24 cellular contexts compared by ENCODE assay signal in the genomic region with DNA sequence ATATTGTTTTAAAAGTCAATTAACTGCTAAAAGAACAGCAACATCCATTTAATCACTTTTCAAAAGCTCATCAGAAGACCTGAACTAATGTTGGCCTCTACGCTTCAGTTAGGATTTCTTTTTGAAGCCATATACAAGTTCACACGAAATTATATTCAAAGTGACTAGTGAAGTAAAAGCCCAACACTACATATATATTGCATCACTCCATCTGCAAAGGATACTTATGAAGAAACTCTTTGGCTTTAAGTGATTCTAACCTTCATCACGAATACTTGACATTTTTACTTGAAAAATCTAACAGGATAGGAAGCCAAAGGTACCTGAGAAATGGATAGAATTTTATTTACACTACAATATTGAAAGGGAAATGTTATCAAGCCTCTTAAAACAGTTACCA.
"Had no signal": no experiment of that assay in that cellular context is flagged by ENCODE, and none has a peak within 500 bp of the region (broad histone marks: within the 10 kb centered on the region; RNA-seq: fewer than 3 reads in every experiment).

No MANE protein-coding gene starts in this region.

- H3K9me3 ChIP-seq: colonic mucosa, heart right ventricle, transverse colon, uterus had no signal

- DNase-seq: activated CD4-positive, alpha-beta T cell treated with anti-CD3 and anti-CD28 coated beads for 1 hour; activated CD4-positive, alpha-beta T cell treated with anti-CD3 and anti-CD28 coated beads, Interleukin-2, amount 50 U/mL, for 1 hour; activated CD8-positive, alpha-beta memory T cell treated with anti-CD3 and anti-CD28 coated beads for 24 hours; activated CD8-positive, alpha-beta memory T cell treated with anti-CD3 and anti-CD28 coated beads, Interleukin-2, amount 50 U/mL, for 4 hours; activated naive CD4-positive, alpha-beta T cell; activated T-cell treated with anti-CD3 and anti-CD28 coated beads, Interleukin-2, amount 50 U/mL, for 24 hours; amygdala; colonic mucosa; dorsolateral prefrontal cortex; heart right ventricle; immature natural killer cell; naive thymus-derived CD8-positive, alpha-beta T cell; stimulated activated CD4-positive, alpha-beta T cell treated with anti-CD3 and anti-CD28 coated beads, Interleukin-2, amount 100 ng/mL, for 48 hours; stimulated activated CD8-positive, alpha-beta memory T cell treated with anti-CD3 and anti-CD28 coated beads, Interleukin-4, amount 100 ng/mL, for 48 hours; stimulated activated naive B cell treated with anti-CD40 and anti-IgM and Interleukin-4, amounts not matched to agents 10 μg/mL and 1 μg/mL and 100 μg/mL, for 72 hours; transverse colon; uterus; WERI-Rb-1 had no signal

- H3K36me3 ChIP-seq: colonic mucosa, uterus had no signal

- FAIRE-seq: bronchial epithelial cell had no signal

- H3K27ac ChIP-seq: colonic mucosa, epithelial cell of prostate, heart right ventricle, neural progenitor cell, transverse colon, uterus, WERI-Rb-1 had no signal

- H3K4me1 ChIP-seq: colonic mucosa, neural progenitor cell, transverse colon, uterus had no signal

- ATAC-seq: activated T-helper 17 cell treated with anti-CD3 and anti-CD28 coated beads, Interleukin-2, amount 50 U/mL, for 72 hours; heart right ventricle; left lobe of liver; naive thymus-derived CD8-positive, alpha-beta T cell; stimulated activated naive B cell treated with anti-CD40 and anti-IgM and Interleukin-4, amounts not matched to agents 10 μg/mL and 1 μg/mL and 100 μg/mL, for 72 hours had no signal

- H3K4me2 ChIP-seq: neural progenitor cell had no signal

- H2AFZ ChIP-seq: neural progenitor cell had no signal

- H3K4me3 ChIP-seq: colonic mucosa, dorsolateral prefrontal cortex, heart right ventricle, lung, neural progenitor cell, transverse colon, uterus had no signal

- H3K9ac ChIP-seq: neural progenitor cell had no signal

- H3K27me3 ChIP-seq: colonic mucosa, dorsolateral prefrontal cortex, heart right ventricle, neural progenitor cell, transverse colon, uterus had no signal
